Comparison of ENCODE assay signal across 1 cellular context in genomic region chr3:34275811-34276210, GRCh38.
TF ChIP-seq lines count a peak whose summit lies in the region.

No MANE protein-coding gene starts in this region.

TF ChIP-seq in H1, 55 proteins besides CTCF, POLR2A, EP300 and RAD21:
- no peak for TF ChIP-seq RNF2 (IDR thresholded peaks at IDR 0.05; ENCODE audit: borderline replicate concordance, low read depth, low read length, missing control alignments, poor library complexity, severe bottlenecking)
- no peak for TF ChIP-seq TEAD4 (IDR thresholded peaks at IDR 0.05; ENCODE audit: low read depth, low read length)
- no peak for TF ChIP-seq RXRA (IDR thresholded peaks at IDR 0.05; ENCODE audit: insufficient read depth, low read depth, low read length)
- no peak for TF ChIP-seq SIRT6 (IDR thresholded peaks at IDR 0.05; ENCODE audit: low read length)
- no peak for TF ChIP-seq CEBPB (IDR thresholded peaks at IDR 0.05; ENCODE audit: low read depth, low read length)
- TF ChIP-seq CBX8 (IDR thresholded peaks at IDR 0.05; ENCODE audit: borderline replicate concordance, low read depth, low read length), result no peak
- TF ChIP-seq RFX5 (IDR thresholded peaks at IDR 0.05; ENCODE audit: borderline replicate concordance, low read depth, low read length), result no peak
- TF ChIP-seq SP1 (IDR thresholded peaks at IDR 0.05; ENCODE audit: low read depth, low read length), result no peak
TF ChIP-seq in H1: peak in this region for 0.
